In genomic region chr12:21942377-21942703, GRCh38 we compare ENCODE assay signal across 14 cellular contexts. TPM values are rescaled to one million over a fixed set of nuclear protein-coding genes. Genes with fewer than 3 reads are reported as not detected.
DNase-seq lines count a peak whose midpoint lies in the region; ATAC-seq and TF ChIP-seq lines count a peak whose summit lies in the region.
"Had no signal": no experiment of that assay in that cellular context is flagged by ENCODE, and none has a peak within 500 bp of the region (broad histone marks: within the 10 kb centered on the region; RNA-seq: fewer than 3 reads in every experiment).

No MANE protein-coding gene starts in this region.

- H3K36me3 ChIP-seq in HUES64 (ENCODE audit: insufficient read depth, low read length) (no peaks in the 10 kb centered on the region), esophagus squamous epithelium (no peaks in the 10 kb centered on the region), right lobe of liver (no peaks in the 10 kb centered on the region)

- 35% methylated on average over 11 of the region's 11 CpGs for WGBS in HUES64
- 19 to 46% methylated on average over 3 to 4 of the region's 11 CpGs for WGBS in esophagus squamous epithelium, 2 donors
- 30% methylated on average over 11 of the region's 11 CpGs for WGBS in right lobe of liver (ENCODE audit: insufficient coverage, low coverage, low lambda C conversion rate, missing lambda C conversion rate)

- H3K27ac Mint-ChIP-seq in activated T-cell treated with anti-CD3 and anti-CD28 coated beads, Interleukin-2, amount 50 U/mL, for 72 hours: no peak overlapping the region
- H3K27ac Mint-ChIP-seq: activated T-helper 2 cell treated with anti-CD3 and anti-CD28 coated beads, Interferon-gamma antibody, Interleukin-2, Interleukin-4, amounts not matched to agents 10 μg/mL and 5 μg/mL and 100 μg/mL, durations not matched to agents 14 hours and 24 hours and 36 hours had no signal

- peaks cover 4 to 8% of the 10 kb centered on the region in 2 donors for H3K9me3 Mint-ChIP-seq in activated T-cell treated with anti-CD3 and anti-CD28 coated beads, Interleukin-2, amount 50 U/mL, for 72 hours

- peaks cover 0 to 4% of the 10 kb centered on the region in 2 donors for H3K36me3 Mint-ChIP-seq in activated T-cell treated with anti-CD3 and anti-CD28 coated beads, Interleukin-2, amount 50 U/mL, for 72 hours (ENCODE audit: insufficient read depth in 2 of 2)

- no peak for TF ChIP-seq CTCF in esophagus squamous epithelium (IDR thresholded peaks at IDR 0.05)
- TF ChIP-seq CTCF in right lobe of liver (IDR thresholded peaks at IDR 0.05): no peak

- ATAC-seq in right lobe of liver (peak; percentile 29 to 47 (median 43)), HG02610 (IDR thresholded peaks at IDR 0.05; ENCODE audit: unreplicated experiment) (no peak)
- ATAC-seq in activated T-cell treated with anti-CD3 and anti-CD28 coated beads, Interleukin-2, amount 50 U/mL, for 72 hours (replicated peaks in 1 of 2): no peak

- peak overlapping the region in 1 of 2 donors; percentile 76 for H3K4me3 Mint-ChIP-seq in activated T-cell treated with anti-CD3 and anti-CD28 coated beads, Interleukin-2, amount 50 U/mL, for 72 hours

- H3K27me3 ChIP-seq in HUES64 (ENCODE audit: insufficient read depth, low read length): peaks cover 54% of the 10 kb centered on the region
- peaks cover 0 to 50% (median 0%) of the 10 kb centered on the region in 4 donors for H3K27me3 ChIP-seq in esophagus squamous epithelium
- no peaks in the 10 kb centered on the region for H3K27me3 ChIP-seq in right lobe of liver

- H3K27me3 Mint-ChIP-seq in activated T-cell treated with anti-CD3 and anti-CD28 coated beads, Interleukin-2, amount 50 U/mL, for 72 hours (ENCODE audit: low read depth): peaks cover 54% of the 10 kb centered on the region

- intact Hi-C loops in esophagus squamous epithelium (cut with DNase I) (no loop called here), right lobe of liver (cut with DNase I) (no loop called here)

- DNase-seq in esophagus squamous epithelium (lab: John Stamatoyannopoulos, UW) (no peak), right lobe of liver (no peak), mesenteric fat pad (ENCODE audit: low spot score) (no peak), activated T-cell treated with anti-CD3 and anti-CD28 coated beads for 4 hours (no peak)
- DNase-seq in activated T-cell treated with anti-CD3 and anti-CD28 coated beads, Interleukin-2, amount 50 U/mL, for 72 hours: no peak
- DNase-seq: effector CD4-positive, alpha-beta T cell; KG1; NCI-H446; SHP77; stimulated activated CD4-positive, alpha-beta T cell treated with anti-CD3 and anti-CD28 coated beads, Interleukin-15, amount 100 ng/mL, for 24 hours had no signal

- H3K27ac ChIP-seq in HUES64 (ENCODE audit: low read depth, low read length) (no peak overlapping the region), esophagus squamous epithelium (peak overlapping the region in 3 of 4 donors; percentile 79 to 86 (median 79)), right lobe of liver (peak overlapping the region; percentile 70 to 94 (median 84)), skin epidermis (peak overlapping the region in 12 of 21 experiments; percentile 26 to 84 (median 73))

- TF ChIP-seq POLR2A in esophagus squamous epithelium (IDR thresholded peaks at IDR 0.05) (no peak), right lobe of liver (IDR thresholded peaks at IDR 0.05) (no peak)

- H3K4me1 ChIP-seq in HUES64 (ENCODE audit: insufficient read depth, low read length): peaks cover 11% of the 10 kb centered on the region
- peaks cover 0 to 18% (median 0%) of the 10 kb centered on the region in 3 donors for H3K4me1 ChIP-seq in esophagus squamous epithelium
- H3K4me1 ChIP-seq in right lobe of liver: peaks cover 0 to 11% (median 0%) of the 10 kb centered on the region in 4 donors

- no peak overlapping the region; the same call in 1 of the 2 replicates for H3K9ac ChIP-seq in HUES64 (ENCODE audit: low read depth, low read length)

- H3K9me3 ChIP-seq in HUES64 (ENCODE audit: insufficient read depth, low read depth, low read length): no peaks in the 10 kb centered on the region
- H3K9me3 ChIP-seq in esophagus squamous epithelium: no peaks in the 10 kb centered on the region
- H3K9me3 ChIP-seq in right lobe of liver: peaks cover 0 to 5% (median 0%) of the 10 kb centered on the region in 4 donors

- peaks cover 19% of the 10 kb centered on the region for H3K4me1 Mint-ChIP-seq in activated T-cell treated with anti-CD3 and anti-CD28 coated beads, Interleukin-2, amount 50 U/mL, for 72 hours (ENCODE audit: low read depth)

- H3K4me3 ChIP-seq in HUES64 (ENCODE audit: low read length) (peak overlapping the region; percentile 61), esophagus squamous epithelium (peak overlapping the region; percentile 26 to 60 (median 42)), right lobe of liver (peak overlapping the region; percentile 42 to 64 (median 53)), skin epidermis (peak overlapping the region in 6 of 7 experiments; percentile 21 to 37 (median 29))

RNA-seq across cellular contexts. Expression of gene ABCC9, which starts 1.1 kb away (rescaled TPM):
- polyA plus RNA-seq in HUES64 (2013, experiment 1 of 2): 0.05 TPM
- polyA plus RNA-seq in HUES64 (2013, experiment 2 of 2): 0.06 TPM
- total RNA-seq in esophagus squamous epithelium (10 to 100 TPM in 2 of 4 donors, 1 to 10 TPM in 1, under 1 TPM in 1; 0.68 to 11.6 (median 6.0) TPM), right lobe of liver (10 to 100 TPM; 26.5 to 71.2 (median 37.1) TPM), mesenteric fat pad (55.1 TPM)
- total RNA-seq in activated T-cell treated with anti-CD3 and anti-CD28 coated beads, Interleukin-2, amount 50 U/mL, for 72 hours: under 1 TPM; 0.05 to 0.19 TPM

Comparison
In these comparisons a context has a peak if more than half of its experiments do, and no peak if none do; other contexts are left out.
1. ATAC-seq: peak in right lobe of liver (4 of 4); none in HG02610 (single experiment) and activated T-cell treated with anti-CD3 and anti-CD28 coated beads, Interleukin-2, amount 50 U/mL, for 72 hours (0 of 2).
2. Peak in every context shown above with its lines, with median percentiles within 50 percentile points of each other: H3K4me3 ChIP-seq.